ENCODE assay signal across 8 cellular contexts in genomic region chr10:96719850-96720421, GRCh38. TPM values are rescaled to one million over a fixed set of nuclear protein-coding genes. Genes with fewer than 3 reads are reported as not detected.
DNase-seq lines count a peak whose midpoint lies in the region; ATAC-seq and FAIRE-seq lines count a peak whose summit lies in the region.

No MANE protein-coding gene starts in this region.

- DNase-seq in DMS79 treated with DMSO at 0.1 percent for 48 hours (lab: John Stamatoyannopoulos, UW): peak; percentile 13
- no peak for DNase-seq in DMS79 (lab: John Stamatoyannopoulos, UW)
- DNase-seq in OCI-M2 (lab: John Stamatoyannopoulos, UW; ENCODE audit: unreplicated experiment): peak; percentile 54
- peak; percentile 56 for DNase-seq in activated naive CD4-positive, alpha-beta T cell treated with anti-CD3 and anti-CD28 coated beads, Interleukin-2, amount 50 U/mL, for 16 hours
- DNase-seq in iPS DF 19.7 (ENCODE audit: low read depth, low spot score): peak; percentile 35
- no peak for DNase-seq in RCC 7860 (ENCODE audit: low spot score)

- H3K4me1 ChIP-seq in skeletal muscle satellite cell (ENCODE audit: control insufficient read depth, insufficient read depth, low read length): peaks cover 7% of the 10 kb centered on the region

- peak overlapping the region; percentile 79 for H3K4me2 ChIP-seq in skeletal muscle satellite cell (ENCODE audit: low read length)

- no peak overlapping the region for H3K9ac ChIP-seq in skeletal muscle satellite cell (ENCODE audit: low read depth, low read length)

- peak; percentile 45 for ATAC-seq in HG03039 (IDR thresholded peaks at IDR 0.05; ENCODE audit: unreplicated experiment)

- H3K27me3 ChIP-seq in skeletal muscle satellite cell (ENCODE audit: control insufficient read depth, insufficient read depth, low read length): peaks cover 34% of the 10 kb centered on the region

- H3K4me3 ChIP-seq in skeletal muscle satellite cell (ENCODE audit: low read length): peak overlapping the region; percentile 66

- FAIRE-seq in RCC 7860 (lab: Jason Lieb, UNC): no peak

- no peaks in the 10 kb centered on the region for H3K36me3 ChIP-seq in skeletal muscle satellite cell (ENCODE audit: insufficient read depth, low read length)

- H3K9me3 ChIP-seq in skeletal muscle satellite cell (replicated peaks; ENCODE audit: low read length): no peaks in the 10 kb centered on the region

RNA-seq across cellular contexts. Expression of gene PIK3AP1, which starts 0.4 kb away (rescaled TPM):
- total RNA-seq in skeletal muscle satellite cell (2012; rRNA removed): under 0.01 TPM in 1 of 2 replicates, not detected in the other

Comparison
In these comparisons a context has a peak if more than half of its experiments do, and no peak if none do; other contexts are left out.
1. DNase-seq: peak in DMS79 treated with DMSO at 0.1 percent for 48 hours (single experiment), OCI-M2 (single experiment), activated naive CD4-positive, alpha-beta T cell treated with anti-CD3 and anti-CD28 coated beads, Interleukin-2, amount 50 U/mL, for 16 hours (single experiment) and iPS DF 19.7 (single experiment); none in DMS79 (single experiment) and RCC 7860 (single experiment).